In genomic region chr3:72336821-72337479, GRCh38 we compare ENCODE assay signal across 9 cellular contexts.
DNase-seq lines count a peak whose midpoint lies in the region; ATAC-seq, FAIRE-seq and TF ChIP-seq lines count a peak whose summit lies in the region.
"Had no signal": no experiment of that assay in that cellular context is flagged by ENCODE, and none has a peak within 500 bp of the region (broad histone marks: within the 10 kb centered on the region; RNA-seq: fewer than 3 reads in every experiment).

No MANE protein-coding gene starts in this region.

- no TSS peak for BruUV-seq in GM12878 (replicated peaks; lab: Mats Ljungman, UMichigan)

- FAIRE-seq in GM12878 (lab: Jason Lieb, UNC), result no peak
- FAIRE-seq in keratinocyte (lab: Jason Lieb, UNC), result peak; percentile 87
- no peak for FAIRE-seq in D721Med (lab: Jason Lieb, UNC)

- no peak overlapping the region for H3K4me2 ChIP-seq in GM12878 (ENCODE audit: control insufficient read depth, insufficient read depth)
- peak overlapping the region; percentile 60 for H3K4me2 ChIP-seq in keratinocyte (ENCODE audit: control insufficient read depth, extremely low read depth, insufficient read depth, low read depth, low read length)

- no peak for TF ChIP-seq RAD21 in GM12878 (IDR thresholded peaks at IDR 0.05; ENCODE audit: insufficient read depth, low read depth, low read length)

- TF ChIP-seq EP300 in GM12878 (IDR thresholded peaks at IDR 0.05; ENCODE audit: borderline replicate concordance in 1 of 2, control insufficient read depth in 1 of 2, low read depth in 2 of 2, low read length in 2 of 2), result no peak

- H3K36me3 ChIP-seq in GM12878 (ENCODE audit: control insufficient read depth in 2 of 2, insufficient read depth in 2 of 2, low read length in 1 of 2), result no peaks in the 10 kb centered on the region
- no peaks in the 10 kb centered on the region for H3K36me3 ChIP-seq in keratinocyte (ENCODE audit: control insufficient read depth in 2 of 2, extremely low read depth in 1 of 2, insufficient read depth in 2 of 2, low read length in 2 of 2)
- no peaks in the 10 kb centered on the region for H3K36me3 ChIP-seq in tibial artery

- 61% methylated on average over 24 of the region's 24 CpGs for WGBS in GM12878 (ENCODE audit: insufficient coverage, insufficient replicate concordance, low lambda C conversion rate, missing lambda C conversion rate)

- H3K79me2 ChIP-seq in GM12878 (ENCODE audit: control insufficient read depth, insufficient read depth, low read length) (no peaks in the 10 kb centered on the region), keratinocyte (ENCODE audit: control insufficient read depth, insufficient read depth, low read length) (no peaks in the 10 kb centered on the region)

- no peaks in the 10 kb centered on the region for H3K9me1 ChIP-seq in keratinocyte (ENCODE audit: control insufficient read depth, extremely low read depth, insufficient read depth, low read length)

- no peak for ATAC-seq in GM12878

- no peak overlapping the region for H3K9ac ChIP-seq in GM12878 (ENCODE audit: control insufficient read depth, insufficient read depth, low read length)
- H3K9ac ChIP-seq in keratinocyte (ENCODE audit: control insufficient read depth, extremely low read depth, insufficient read depth, low read length), result no peak overlapping the region

- RAD21 ChIA-PET in GM12878 (lab: Charles Lee; ENCODE audit: unreplicated experiment), result no interaction called here

- H3K27me3 ChIP-seq in GM12878 (replicated peaks in 1 of 2; ENCODE audit: control insufficient read depth in 2 of 2, insufficient read depth in 2 of 2, low read length in 1 of 2), result no peaks in the 10 kb centered on the region; a peak in 1 of 4 replicates
- no peaks in the 10 kb centered on the region for H3K27me3 ChIP-seq in keratinocyte (ENCODE audit: control insufficient read depth, extremely low read depth, insufficient read depth, low read length)
- H3K27me3 ChIP-seq in tibial artery, result no peaks in the 10 kb centered on the region

- SMC1A ChIA-PET in GM12878 (lab: Charles Lee; ENCODE audit: uncharacterized antibody, unreplicated experiment), result interaction anchor here (1.0 kb wide), 1 partner anchor 36 kb away, joined by 3 read pairs; no protein-coding TSS in a partner anchor

- H3K27ac ChIP-seq in GM12878 (ENCODE audit: control insufficient read depth, insufficient read depth), result no peak overlapping the region
- H3K27ac ChIP-seq in keratinocyte (ENCODE audit: control insufficient read depth, insufficient read depth, low read length), result no peak overlapping the region
- H3K27ac ChIP-seq in tibial artery, result no peak overlapping the region

- TF ChIP-seq POLR2A in GM12878 (IDR thresholded peaks at IDR 0.05; ENCODE audit: low read depth, low read length), result no peak

- CTCF ChIA-PET in GM12878 (lab: Yijun Ruan, JAX), result no interaction called here

- TF ChIP-seq CTCF in GM12878 (IDR thresholded peaks at IDR 0.05 in 2 of 3, conservative IDR thresholded peaks at IDR 0.05 in 1 of 3; ENCODE audit: control insufficient read depth in 2 of 3, extremely low read depth in 1 of 3, insufficient read depth in 1 of 3, low read depth in 3 of 3, low read length in 3 of 3) (no peak), keratinocyte (optimal IDR thresholded peaks at IDR 0.05 in 1 of 3, IDR thresholded peaks at IDR 0.05 in 1 of 3, conservative IDR thresholded peaks at IDR 0.05 in 1 of 3; ENCODE audit: extremely low read depth in 1 of 3, insufficient read depth in 2 of 3, low read length in 3 of 3) (no peak), tibial artery (IDR thresholded peaks at IDR 0.05) (no peak), D721Med (IDR thresholded peaks at IDR 0.05; ENCODE audit: insufficient read depth, missing control alignments) (no peak)

- H3K9me3 ChIP-seq in GM12878 (replicated peaks; ENCODE audit: control insufficient read depth, insufficient read depth, low read length), result no peaks in the 10 kb centered on the region; the same call in 2 of the 3 replicates
- H3K9me3 ChIP-seq in keratinocyte (ENCODE audit: control insufficient read depth, low read depth, low read length), result peaks cover 16% of the 10 kb centered on the region
- no peaks in the 10 kb centered on the region for H3K9me3 ChIP-seq in tibial artery

- POLR2A ChIA-PET in GM12878 (lab: Charles Lee), result no interaction called here

- H3K4me1 ChIP-seq in GM12878 (ENCODE audit: control insufficient read depth, insufficient read depth, low read length) (peaks cover 7% of the 10 kb centered on the region), keratinocyte (ENCODE audit: control insufficient read depth, extremely low read depth, insufficient read depth, low read length) (peaks cover 20% of the 10 kb centered on the region), tibial artery (peaks cover 0 to 22% (median 18%) of the 10 kb centered on the region in 4 donors)

- H3K4me3 ChIP-seq in GM12878 (no peak overlapping the region), keratinocyte (ENCODE audit: control insufficient read depth in 2 of 3, extremely low read depth in 1 of 3, insufficient read depth in 2 of 3, low read depth in 1 of 3, low read length in 3 of 3) (peak overlapping the region in 1 of 3 experiments; percentile 36), tibial artery (peak overlapping the region in 1 of 2 donors; percentile 16)

- DNase-seq in NCI-H748 (lab: John Stamatoyannopoulos, UW; ENCODE audit: unreplicated experiment) (peak; percentile 25), NCI-H748 treated with DMSO at 0.1 percent for 48 hours (lab: John Stamatoyannopoulos, UW) (no peak), GM12878 (ENCODE audit: low read depth, low spot score) (no peak), keratinocyte (ENCODE audit: low read depth, low spot score) (peak; percentile 60), tibial artery (peak; percentile 69 to 87), D721Med (ENCODE audit: insufficient read length, low spot score) (no peak), 8988T (no peak), putamen (ENCODE audit: low spot score) (no peak)
- DNase-seq: CD4-positive, CD25-positive, alpha-beta regulatory T cell had no signal

- intact Hi-C loops in GM12878 (cut with micrococcal nuclease; ENCODE audit: unreplicated experiment), result no loop called here
- intact Hi-C loops in tibial artery (cut with DNase I; ENCODE audit: low total_unique reads), result no loop called here

- H4K20me1 ChIP-seq in GM12878 (ENCODE audit: control insufficient read depth, insufficient read depth), result no peaks in the 10 kb centered on the region
- H4K20me1 ChIP-seq in keratinocyte (ENCODE audit: control insufficient read depth, extremely low read depth, insufficient read depth, low read length), result no peaks in the 10 kb centered on the region

- H2AFZ ChIP-seq in GM12878 (ENCODE audit: control insufficient read depth, low read depth, low read length), result no peak overlapping the region
- H2AFZ ChIP-seq in keratinocyte (ENCODE audit: control insufficient read depth, low read length), result peak overlapping the region; percentile 22

- dilution Hi-C loops in keratinocyte (cut with MboI; ENCODE audit: extremely low pct_ligation_motif_present, low sequenced_read_pairs), result no loop called here

- in situ Hi-C loops in GM12878 (cut with MboI), result no loop called here

TF ChIP-seq in GM12878, 131 proteins besides CTCF, POLR2A, EP300 and RAD21:
- TF ChIP-seq RUNX3 (IDR thresholded peaks at IDR 0.05; ENCODE audit: low read length) (no peak), BACH1 (IDR thresholded peaks at IDR 0.05; ENCODE audit: borderline replicate concordance) (no peak), FOXM1 (IDR thresholded peaks at IDR 0.05; ENCODE audit: low read depth, low read length) (no peak), STAT3 (IDR thresholded peaks at IDR 0.05; ENCODE audit: low read depth, low read length) (no peak), BCL3 (IDR thresholded peaks at IDR 0.05; ENCODE audit: borderline replicate concordance, insufficient read depth, low read depth, low read length, poor library complexity, severe bottlenecking) (peak; percentile 83)

Comparison
In these comparisons a context has a peak if more than half of its experiments do, and no peak if none do; other contexts are left out.
1. DNase-seq: peak in NCI-H748 (single experiment), keratinocyte (single experiment) and tibial artery (2 of 2); none in NCI-H748 treated with DMSO at 0.1 percent for 48 hours (single experiment), GM12878 (single experiment), D721Med (single experiment), 8988T (single experiment) and putamen (single experiment).